ENCODE assay signal across 1 cellular context in the genomic region with DNA sequence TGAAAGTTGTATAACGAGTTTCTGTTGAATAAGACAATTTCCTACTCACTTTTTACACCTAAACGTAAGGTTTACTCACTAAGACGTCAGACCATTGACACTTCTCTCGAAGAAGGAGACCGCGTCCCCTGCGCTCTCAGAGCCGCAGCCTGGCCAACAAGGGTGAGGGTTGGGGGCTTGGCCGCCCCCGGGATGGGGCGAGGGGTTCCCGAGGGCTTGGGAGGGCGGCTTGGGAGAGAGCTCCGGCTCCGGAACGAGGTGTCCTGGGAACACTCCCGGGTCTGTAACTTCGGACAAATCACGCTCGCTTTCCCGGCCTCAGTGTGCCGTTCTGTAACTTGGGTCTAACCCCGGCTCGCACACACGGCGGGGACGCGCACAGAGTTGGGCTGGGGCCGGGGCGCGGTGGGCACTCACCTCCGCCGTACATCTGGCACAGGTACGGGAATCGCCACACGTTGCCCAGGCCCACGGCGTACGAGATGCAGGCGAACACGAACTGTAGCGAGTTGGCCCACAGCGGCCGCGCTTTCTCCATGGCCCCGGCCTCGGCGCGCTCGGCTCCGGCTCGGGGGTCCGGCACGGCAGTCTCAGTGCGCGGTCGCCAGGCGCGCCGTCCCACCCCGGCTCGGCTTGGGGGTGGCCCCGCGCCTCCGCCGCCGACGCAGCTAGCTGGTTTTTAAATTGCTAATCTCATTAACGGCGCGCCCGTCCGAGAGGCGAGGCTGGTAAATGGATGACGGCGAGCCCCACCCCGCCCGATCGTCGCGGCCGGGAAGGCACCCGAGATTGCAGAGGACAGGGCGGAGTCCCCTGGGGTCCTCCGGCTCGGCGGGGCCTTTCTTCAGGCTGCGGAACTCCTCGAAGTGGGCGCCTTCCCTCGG.
TF ChIP-seq lines count a peak whose summit lies in the region.

A gene with protein sequence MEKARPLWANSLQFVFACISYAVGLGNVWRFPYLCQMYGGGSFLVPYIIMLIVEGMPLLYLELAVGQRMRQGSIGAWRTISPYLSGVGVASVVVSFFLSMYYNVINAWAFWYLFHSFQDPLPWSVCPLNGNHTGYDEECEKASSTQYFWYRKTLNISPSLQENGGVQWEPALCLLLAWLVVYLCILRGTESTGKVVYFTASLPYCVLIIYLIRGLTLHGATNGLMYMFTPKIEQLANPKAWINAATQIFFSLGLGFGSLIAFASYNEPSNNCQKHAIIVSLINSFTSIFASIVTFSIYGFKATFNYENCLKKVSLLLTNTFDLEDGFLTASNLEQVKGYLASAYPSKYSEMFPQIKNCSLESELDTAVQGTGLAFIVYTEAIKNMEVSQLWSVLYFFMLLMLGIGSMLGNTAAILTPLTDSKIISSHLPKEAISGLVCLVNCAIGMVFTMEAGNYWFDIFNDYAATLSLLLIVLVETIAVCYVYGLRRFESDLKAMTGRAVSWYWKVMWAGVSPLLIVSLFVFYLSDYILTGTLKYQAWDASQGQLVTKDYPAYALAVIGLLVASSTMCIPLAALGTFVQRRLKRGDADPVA (minus strand): TSS at position 655 of the 884 bp plus-strand sequence. CDS start 117 bp downstream, at position 538.

TF ChIP-seq in endothelial cell of umbilical vein, 7 proteins besides CTCF, POLR2A, EP300 and RAD21 (continued from another document):
- TF ChIP-seq, protein P1, sequence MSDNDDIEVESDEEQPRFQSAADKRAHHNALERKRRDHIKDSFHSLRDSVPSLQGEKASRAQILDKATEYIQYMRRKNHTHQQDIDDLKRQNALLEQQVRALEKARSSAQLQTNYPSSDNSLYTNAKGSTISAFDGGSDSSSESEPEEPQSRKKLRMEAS (IDR thresholded peaks at IDR 0.05; ENCODE audit: insufficient read depth, insufficient read length), result no peak
- no peak for TF ChIP-seq JUN (IDR thresholded peaks at IDR 0.05; ENCODE audit: borderline replicate concordance, insufficient read depth, insufficient read length, low read depth)
